In genomic region chr10:62021116-62021515, GRCh38 we compare ENCODE assay signal across 1 cellular context.
TF ChIP-seq lines count a peak whose summit lies in the region.

No MANE protein-coding gene starts in this region.

TF ChIP-seq in IMR-90, 13 proteins besides CTCF, POLR2A, EP300 and RAD21 (continued from another document):
- no peak for TF ChIP-seq RCOR1 (IDR thresholded peaks at IDR 0.05; ENCODE audit: insufficient replicate concordance, low read length)
- no peak for TF ChIP-seq ELK1 (IDR thresholded peaks at IDR 0.05; ENCODE audit: borderline replicate concordance, low read depth, low read length)
- TF ChIP-seq MAZ (IDR thresholded peaks at IDR 0.05; ENCODE audit: borderline replicate concordance, low read depth, low read length): no peak
